In genomic region chr18:78376036-78376435, GRCh38 we compare ENCODE assay signal across 26 cellular contexts.
DNase-seq lines count a peak whose midpoint lies in the region; ATAC-seq and TF ChIP-seq lines count a peak whose summit lies in the region.
"Had no signal": no experiment of that assay in that cellular context is flagged by ENCODE, and none has a peak within 500 bp of the region (broad histone marks: within the 10 kb centered on the region; RNA-seq: fewer than 3 reads in every experiment).

No MANE protein-coding gene starts in this region.

- intact Hi-C loops in prostate gland (cut with DNase I) = no loop called here

- H3K27ac ChIP-seq in prostate gland = no peak overlapping the region
- H3K27ac ChIP-seq: 22Rv1; BLaER1 treated with 17β-estradiol and CSF1 and Interleukin-3, amounts not matched to agents 10 nM and 100 nM; PC-9 had no signal

- peaks cover 11% of the 10 kb centered on the region for H3K9me3 Mint-ChIP-seq in nephron progenitor cell

- 82% methylated on average over 9 of the region's 9 CpGs for WGBS in prostate gland

- H3K4me1 ChIP-seq in prostate gland (replicated peaks) = no peaks in the 10 kb centered on the region
- H3K4me1 ChIP-seq: BLaER1 treated with 17β-estradiol and CSF1 and Interleukin-3, amounts not matched to agents 10 nM and 100 nM had no signal

- no peaks in the 10 kb centered on the region for H3K27me3 ChIP-seq in prostate gland (replicated peaks; ENCODE audit: insufficient read depth)
- H3K27me3 ChIP-seq: BLaER1 treated with 17β-estradiol and CSF1 and Interleukin-3, amounts not matched to agents 10 nM and 100 nM had no signal

- no peak for TF ChIP-seq POLR2A in prostate gland (IDR thresholded peaks at IDR 0.05)

- DNase-seq in DMS53 (lab: John Stamatoyannopoulos, UW) = peak; percentile 17
- no peak for DNase-seq in DMS53 treated with DMSO at 0.1 percent for 48 hours (lab: John Stamatoyannopoulos, UW; ENCODE audit: unreplicated experiment)
- DNase-seq in Ammon's horn (ENCODE audit: low spot score) = peak; percentile 16
- DNase-seq in ecto neural progenitor cell (ENCODE audit: low spot score) = peak; percentile 60
- peak; percentile 58 for DNase-seq in nephron progenitor cell
- DNase-seq in prostate gland (ENCODE audit: low spot score) = no peak
- DNase-seq in NCI-H82 (lab: John Stamatoyannopoulos, UW) = no peak
- DNase-seq: ACHN; CD4-positive, alpha-beta memory T cell; EL; GF-D8; GOT3; Karpas-422; MV-4-11; NCI-H1436; NCI-H2029; NCI-H446; NCI-H526; PC-9; RPMI8226; SHP77 treated with DMSO at 0.1 percent for 48 hours; SK-N-SH had no signal

- no peaks in the 10 kb centered on the region for H3K9me3 ChIP-seq in prostate gland
- H3K9me3 ChIP-seq: SK-N-SH had no signal

- H3K4me3 Mint-ChIP-seq in nephron progenitor cell = no peak overlapping the region
- H3K4me3 Mint-ChIP-seq: CD4-positive, alpha-beta memory T cell; IgD-negative memory B cell had no signal

- TF ChIP-seq CTCF in nephron progenitor cell (IDR thresholded peaks at IDR 0.05) (no peak), prostate gland (IDR thresholded peaks at IDR 0.05) (no peak)

- H3K4me1 Mint-ChIP-seq in nephron progenitor cell = peaks cover 13% of the 10 kb centered on the region
- H3K4me1 Mint-ChIP-seq: CD4-positive, alpha-beta memory T cell; IgD-negative memory B cell had no signal

- H3K36me3 ChIP-seq in prostate gland = no peaks in the 10 kb centered on the region
- H3K36me3 ChIP-seq: BLaER1 treated with 17β-estradiol and CSF1 and Interleukin-3, amounts not matched to agents 10 nM and 100 nM had no signal

- peaks cover 10% of the 10 kb centered on the region for H3K27me3 Mint-ChIP-seq in nephron progenitor cell (ENCODE audit: low read depth, poor library complexity)
- H3K27me3 Mint-ChIP-seq: CD4-positive, alpha-beta memory T cell; IgD-negative memory B cell had no signal

- H3K4me3 ChIP-seq in prostate gland = no peak overlapping the region
- H3K4me3 ChIP-seq: BLaER1 treated with 17β-estradiol and CSF1 and Interleukin-3, amounts not matched to agents 10 nM and 100 nM; PC-9 had no signal

- no peak overlapping the region for H3K27ac Mint-ChIP-seq in nephron progenitor cell
- H3K27ac Mint-ChIP-seq: CD4-positive, alpha-beta memory T cell; IgD-negative memory B cell had no signal

- no peak for ATAC-seq in SK-N-SH treated with all-trans-retinoic acid at 6 μM for 48 hours

- H3K36me3 Mint-ChIP-seq in nephron progenitor cell (ENCODE audit: low read depth) = no peaks in the 10 kb centered on the region
- H3K36me3 Mint-ChIP-seq: CD4-positive, alpha-beta memory T cell; IgD-negative memory B cell had no signal

TF ChIP-seq in SK-N-SH treated with all-trans-retinoic acid at 6 μM for 48 hours, 23 proteins besides CTCF, POLR2A, EP300 and RAD21:
- no peak for TF ChIP-seq ZC3H10 (CRISPR knock-in tag; IDR thresholded peaks at IDR 0.05)
- TF ChIP-seq ZNF565 (CRISPR knock-in tag; conservative IDR thresholded peaks at IDR 0.05; ENCODE audit: low read depth) = no peak
- TF ChIP-seq ESRRG (CRISPR knock-in tag; IDR thresholded peaks at IDR 0.05) = no peak
- TF ChIP-seq POU6F1 (CRISPR knock-in tag; IDR thresholded peaks at IDR 0.05; ENCODE audit: borderline replicate concordance, low read depth) = no peak
- TF ChIP-seq PATZ1 (CRISPR knock-in tag; IDR thresholded peaks at IDR 0.05; ENCODE audit: borderline replicate concordance) = no peak
- TF ChIP-seq ZFP3 (CRISPR knock-in tag; IDR thresholded peaks at IDR 0.05) = no peak
- no peak for TF ChIP-seq SNAI2 (CRISPR knock-in tag; IDR thresholded peaks at IDR 0.05)
- no peak for TF ChIP-seq TSHZ2 (CRISPR knock-in tag; IDR thresholded peaks at IDR 0.05)
- no peak for TF ChIP-seq BACH2 (CRISPR knock-in tag; IDR thresholded peaks at IDR 0.05; ENCODE audit: borderline replicate concordance)
TF ChIP-seq in SK-N-SH treated with all-trans-retinoic acid at 6 μM for 48 hours: peak in this region for 0.

Comparison
In these comparisons a context has a peak if more than half of its experiments do, and no peak if none do; other contexts are left out.
1. DNase-seq: peak in DMS53 (single experiment), Ammon's horn (single experiment), ecto neural progenitor cell (single experiment) and nephron progenitor cell (single experiment); none in DMS53 treated with DMSO at 0.1 percent for 48 hours (single experiment), prostate gland (single experiment) and NCI-H82 (single experiment).